Comparison of ENCODE assay signal across 21 cellular contexts in the genomic region with DNA sequence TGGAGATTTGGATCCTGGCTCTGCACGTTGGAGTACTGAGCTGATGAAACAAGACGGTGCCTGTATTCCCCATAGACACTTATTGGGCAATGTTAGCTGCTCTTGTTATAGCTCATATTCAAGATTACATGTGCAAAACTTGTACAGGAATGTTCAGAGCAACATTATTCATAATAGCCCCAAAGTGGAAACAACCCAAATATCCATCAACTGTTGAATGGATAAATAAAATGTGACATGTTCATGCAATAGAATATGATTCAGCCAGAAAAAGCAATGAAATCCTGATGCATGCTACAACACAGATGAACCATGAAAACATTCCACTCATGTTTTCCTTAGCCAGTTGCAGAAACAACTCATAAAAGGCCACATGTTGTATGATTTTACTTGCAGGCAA. TPM values are rescaled to one million over a fixed set of nuclear protein-coding genes. Genes with fewer than 3 reads are reported as not detected.
DNase-seq lines count a peak whose midpoint lies in the region; FAIRE-seq and TF ChIP-seq lines count a peak whose summit lies in the region.
"Had no signal": no experiment of that assay in that cellular context is flagged by ENCODE, and none has a peak within 500 bp of the region (broad histone marks: within the 10 kb centered on the region; RNA-seq: fewer than 3 reads in every experiment).

No MANE protein-coding gene starts in this region.

- H3K36me3 Mint-ChIP-seq in activated T-cell treated with anti-CD3 and anti-CD28 coated beads, Interleukin-2, amount 50 U/mL, for 24 hours (ENCODE audit: low read depth): no peaks in the 10 kb centered on the region

- peak; percentile 71 for FAIRE-seq in endometrium (lab: Jason Lieb, UNC)
- FAIRE-seq in D721Med (lab: Jason Lieb, UNC): no peak
- FAIRE-seq: astrocyte, HTR-8/SVneo had no signal

- peak; percentile 17 for DNase-seq in HCEC 1CT
- DNase-seq in fibroblast of the conjunctiva (ENCODE audit: low read depth): peak; percentile 79
- DNase-seq in NAMALWA (ENCODE audit: low spot score): no peak
- no peak for DNase-seq in activated T-cell treated with anti-CD3 and anti-CD28 coated beads, Interleukin-2, amount 50 U/mL, for 24 hours
- no peak for DNase-seq in D721Med (ENCODE audit: insufficient read length, low spot score)
- no peak for DNase-seq in mucosa of gallbladder (ENCODE audit: low spot score)
- DNase-seq: activated CD4-positive, alpha-beta T cell treated with anti-CD3 and anti-CD28 coated beads, Interleukin-2, amount 50 U/mL, for 1 hour; MM.1S; NCI-H526 treated with DMSO at 0.1 percent for 48 hours; right lobe of liver; stimulated activated naive CD8-positive, alpha-beta T cell treated with anti-CD3 and anti-CD28 coated beads, Interleukin-15, amount 100 ng/mL, for 72 hours; transverse colon had no signal

- TF ChIP-seq CTCF in D721Med (IDR thresholded peaks at IDR 0.05; ENCODE audit: insufficient read depth, missing control alignments): no peak

- H3K4me1 Mint-ChIP-seq in activated T-cell treated with anti-CD3 and anti-CD28 coated beads, Interleukin-2, amount 50 U/mL, for 24 hours (ENCODE audit: low read depth): peaks cover under 1% of the 10 kb centered on the region
- H3K4me1 Mint-ChIP-seq: B cell had no signal

- H3K27me3 Mint-ChIP-seq in activated T-cell treated with anti-CD3 and anti-CD28 coated beads, Interleukin-2, amount 50 U/mL, for 24 hours: peaks cover 53% of the 10 kb centered on the region

- H3K4me3 Mint-ChIP-seq in activated T-cell treated with anti-CD3 and anti-CD28 coated beads, Interleukin-2, amount 50 U/mL, for 24 hours: no peak overlapping the region
- H3K4me3 Mint-ChIP-seq: B cell; memory B cell; stimulated activated naive CD8-positive, alpha-beta T cell treated with anti-CD3 and anti-CD28 coated beads, Interleukin-15, amount 100 ng/mL, for 72 hours had no signal

- peaks cover 5% of the 10 kb centered on the region for H3K9me3 Mint-ChIP-seq in activated T-cell treated with anti-CD3 and anti-CD28 coated beads, Interleukin-2, amount 50 U/mL, for 24 hours

- H3K27ac Mint-ChIP-seq in activated T-cell treated with anti-CD3 and anti-CD28 coated beads, Interleukin-2, amount 50 U/mL, for 24 hours: no peak overlapping the region
- H3K27ac Mint-ChIP-seq: activated naive CD4-positive, alpha-beta T cell treated with anti-CD3 and anti-CD28 coated beads, Interleukin-2, amount 50 U/mL, for 72 hours; B cell; memory B cell; stimulated activated naive CD8-positive, alpha-beta T cell treated with anti-CD3 and anti-CD28 coated beads, Interleukin-15, amount 100 ng/mL, for 72 hours had no signal

RNA-seq across cellular contexts. Expression of a gene that starts 5.7 kb away (rescaled TPM):
- total RNA-seq in mucosa of gallbladder: 10.5 TPM
- total RNA-seq: astrocyte had no signal

RNA-seq across cellular contexts. Expression of a gene that starts 18.1 kb away (rescaled TPM):
- total RNA-seq in mucosa of gallbladder: 114 TPM
- total RNA-seq: activated naive CD4-positive, alpha-beta T cell treated with anti-CD3 and anti-CD28 coated beads, Interleukin-2, amount 50 U/mL, for 72 hours; B cell; H7; posterior vena cava; T-helper 2 cell treated with Interferon-gamma antibody and Interleukin-4, amounts not matched to agents 100 ng/mL and 5 ng/mL, for 36 hours had no signal

Comparison
In these comparisons a context has a peak if more than half of its experiments do, and no peak if none do; other contexts are left out.
1. DNase-seq: peak in HCEC 1CT (single experiment) and fibroblast of the conjunctiva (single experiment); none in NAMALWA (single experiment), activated T-cell treated with anti-CD3 and anti-CD28 coated beads, Interleukin-2, amount 50 U/mL, for 24 hours (single experiment), D721Med (single experiment) and mucosa of gallbladder (single experiment).